1 cellular context compared by ENCODE assay signal in the genomic region with DNA sequence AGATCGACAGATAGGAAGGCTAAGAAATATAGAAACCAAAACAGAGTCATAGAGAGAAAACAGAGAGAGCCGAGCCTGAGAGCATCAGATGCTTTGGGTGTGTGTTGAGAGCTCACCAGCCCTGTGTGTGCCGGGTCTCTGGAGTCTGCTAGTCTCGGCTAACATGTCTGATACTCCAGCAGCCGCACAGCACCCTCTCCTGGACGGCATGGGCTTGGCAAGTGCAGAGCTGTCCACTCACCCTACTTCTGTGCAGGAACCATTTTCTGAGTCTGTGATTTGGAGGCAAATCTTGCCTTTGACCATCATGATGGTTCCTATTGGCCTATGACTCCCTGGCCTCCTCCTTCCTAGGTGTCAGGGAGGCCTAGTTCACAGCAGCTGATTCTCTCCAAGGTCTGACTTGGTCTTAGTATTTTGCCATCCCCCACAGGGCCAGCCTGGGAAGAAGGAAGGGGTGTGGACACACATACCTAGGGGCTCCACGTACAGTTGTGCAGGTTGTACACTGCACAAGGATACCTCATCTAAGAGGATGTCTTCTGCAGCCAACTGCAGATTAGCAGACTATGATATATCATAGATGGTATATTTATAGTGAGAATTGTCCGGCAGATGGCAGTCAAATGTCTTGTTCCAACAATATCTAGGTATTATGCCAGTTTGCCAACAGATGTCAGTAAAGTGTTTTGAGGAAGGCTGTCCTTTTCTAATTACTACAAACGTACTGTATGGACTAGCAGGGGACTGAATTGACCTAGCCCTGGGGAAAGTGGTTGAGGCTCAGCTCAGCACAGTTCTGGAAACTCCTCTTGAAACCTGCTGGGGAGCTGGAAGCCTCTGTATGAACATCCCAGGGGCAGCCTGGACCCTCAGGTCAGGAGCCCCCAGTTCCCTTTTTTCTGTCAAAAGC.
TF ChIP-seq lines count a peak whose summit lies in the region.

No MANE protein-coding gene starts in this region.

TF ChIP-seq in HepG2, 621 proteins besides CTCF, POLR2A, EP300 and RAD21 (continued from another document and continues in another):
- TF ChIP-seq, protein P1, sequence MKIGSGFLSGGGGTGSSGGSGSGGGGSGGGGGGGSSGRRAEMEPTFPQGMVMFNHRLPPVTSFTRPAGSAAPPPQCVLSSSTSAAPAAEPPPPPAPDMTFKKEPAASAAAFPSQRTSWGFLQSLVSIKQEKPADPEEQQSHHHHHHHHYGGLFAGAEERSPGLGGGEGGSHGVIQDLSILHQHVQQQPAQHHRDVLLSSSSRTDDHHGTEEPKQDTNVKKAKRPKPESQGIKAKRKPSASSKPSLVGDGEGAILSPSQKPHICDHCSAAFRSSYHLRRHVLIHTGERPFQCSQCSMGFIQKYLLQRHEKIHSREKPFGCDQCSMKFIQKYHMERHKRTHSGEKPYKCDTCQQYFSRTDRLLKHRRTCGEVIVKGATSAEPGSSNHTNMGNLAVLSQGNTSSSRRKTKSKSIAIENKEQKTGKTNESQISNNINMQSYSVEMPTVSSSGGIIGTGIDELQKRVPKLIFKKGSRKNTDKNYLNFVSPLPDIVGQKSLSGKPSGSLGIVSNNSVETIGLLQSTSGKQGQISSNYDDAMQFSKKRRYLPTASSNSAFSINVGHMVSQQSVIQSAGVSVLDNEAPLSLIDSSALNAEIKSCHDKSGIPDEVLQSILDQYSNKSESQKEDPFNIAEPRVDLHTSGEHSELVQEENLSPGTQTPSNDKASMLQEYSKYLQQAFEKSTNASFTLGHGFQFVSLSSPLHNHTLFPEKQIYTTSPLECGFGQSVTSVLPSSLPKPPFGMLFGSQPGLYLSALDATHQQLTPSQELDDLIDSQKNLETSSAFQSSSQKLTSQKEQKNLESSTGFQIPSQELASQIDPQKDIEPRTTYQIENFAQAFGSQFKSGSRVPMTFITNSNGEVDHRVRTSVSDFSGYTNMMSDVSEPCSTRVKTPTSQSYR (CRISPR knock-in tag; IDR thresholded peaks at IDR 0.05; ENCODE audit: borderline replicate concordance) = no peak; the same call in 1 of the 2 replicates
- peak; percentile 83; the same call in 1 of the 2 replicates for TF ChIP-seq ZNF598 (CRISPR knock-in tag; IDR thresholded peaks at IDR 0.05; ENCODE audit: borderline replicate concordance)
- no peak for TF ChIP-seq ZNF569 (CRISPR knock-in tag; IDR thresholded peaks at IDR 0.05; ENCODE audit: borderline replicate concordance)
- TF ChIP-seq ZFP36L2 (CRISPR knock-in tag; IDR thresholded peaks at IDR 0.05) = no peak
- 0 out of 2 replicates have a peak, but pooled peaks have one; percentile 42 for TF ChIP-seq NFKBIZ (CRISPR knock-in tag; IDR thresholded peaks at IDR 0.05)
- TF ChIP-seq YEATS4 (CRISPR knock-in tag; IDR thresholded peaks at IDR 0.05; ENCODE audit: borderline replicate concordance) = no peak
- TF ChIP-seq, protein P2, sequence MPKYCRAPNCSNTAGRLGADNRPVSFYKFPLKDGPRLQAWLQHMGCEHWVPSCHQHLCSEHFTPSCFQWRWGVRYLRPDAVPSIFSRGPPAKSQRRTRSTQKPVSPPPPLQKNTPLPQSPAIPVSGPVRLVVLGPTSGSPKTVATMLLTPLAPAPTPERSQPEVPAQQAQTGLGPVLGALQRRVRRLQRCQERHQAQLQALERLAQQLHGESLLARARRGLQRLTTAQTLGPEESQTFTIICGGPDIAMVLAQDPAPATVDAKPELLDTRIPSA (CRISPR knock-in tag; IDR thresholded peaks at IDR 0.05; ENCODE audit: borderline replicate concordance) = no peak
- no peak for TF ChIP-seq KLF15 (CRISPR knock-in tag; IDR thresholded peaks at IDR 0.05; ENCODE audit: borderline replicate concordance)
- no peak for TF ChIP-seq ZFP36 (IDR thresholded peaks at IDR 0.05; ENCODE audit: borderline replicate concordance, low read depth, low read length, partially characterized antibody)
- TF ChIP-seq PPARG (CRISPR knock-in tag; conservative IDR thresholded peaks at IDR 0.05) = no peak; the same call in 1 of the 2 replicates
- no peak for TF ChIP-seq ZNF563 (CRISPR knock-in tag; IDR thresholded peaks at IDR 0.05)
- peak; percentile 18; the same call in 1 of the 2 replicates for TF ChIP-seq CREM (IDR thresholded peaks at IDR 0.05)
- TF ChIP-seq CREM (CRISPR knock-in tag; IDR thresholded peaks at IDR 0.05) = no peak
- peak; percentile 16; the same call in 1 of the 2 replicates for TF ChIP-seq ZNF317 (CRISPR knock-in tag; IDR thresholded peaks at IDR 0.05)
- TF ChIP-seq KDM5B (CRISPR knock-in tag; IDR thresholded peaks at IDR 0.05; ENCODE audit: borderline replicate concordance) = no peak
- 0 out of 2 replicates have a peak, but pooled peaks have one; percentile 46 for TF ChIP-seq NR2C2 (CRISPR knock-in tag; IDR thresholded peaks at IDR 0.05; ENCODE audit: borderline replicate concordance)
- TF ChIP-seq ZNF75D (CRISPR knock-in tag; IDR thresholded peaks at IDR 0.05; ENCODE audit: borderline replicate concordance) = no peak
- TF ChIP-seq ZNF749 (CRISPR knock-in tag; IDR thresholded peaks at IDR 0.05; ENCODE audit: borderline replicate concordance) = no peak
- TF ChIP-seq, protein P3, sequence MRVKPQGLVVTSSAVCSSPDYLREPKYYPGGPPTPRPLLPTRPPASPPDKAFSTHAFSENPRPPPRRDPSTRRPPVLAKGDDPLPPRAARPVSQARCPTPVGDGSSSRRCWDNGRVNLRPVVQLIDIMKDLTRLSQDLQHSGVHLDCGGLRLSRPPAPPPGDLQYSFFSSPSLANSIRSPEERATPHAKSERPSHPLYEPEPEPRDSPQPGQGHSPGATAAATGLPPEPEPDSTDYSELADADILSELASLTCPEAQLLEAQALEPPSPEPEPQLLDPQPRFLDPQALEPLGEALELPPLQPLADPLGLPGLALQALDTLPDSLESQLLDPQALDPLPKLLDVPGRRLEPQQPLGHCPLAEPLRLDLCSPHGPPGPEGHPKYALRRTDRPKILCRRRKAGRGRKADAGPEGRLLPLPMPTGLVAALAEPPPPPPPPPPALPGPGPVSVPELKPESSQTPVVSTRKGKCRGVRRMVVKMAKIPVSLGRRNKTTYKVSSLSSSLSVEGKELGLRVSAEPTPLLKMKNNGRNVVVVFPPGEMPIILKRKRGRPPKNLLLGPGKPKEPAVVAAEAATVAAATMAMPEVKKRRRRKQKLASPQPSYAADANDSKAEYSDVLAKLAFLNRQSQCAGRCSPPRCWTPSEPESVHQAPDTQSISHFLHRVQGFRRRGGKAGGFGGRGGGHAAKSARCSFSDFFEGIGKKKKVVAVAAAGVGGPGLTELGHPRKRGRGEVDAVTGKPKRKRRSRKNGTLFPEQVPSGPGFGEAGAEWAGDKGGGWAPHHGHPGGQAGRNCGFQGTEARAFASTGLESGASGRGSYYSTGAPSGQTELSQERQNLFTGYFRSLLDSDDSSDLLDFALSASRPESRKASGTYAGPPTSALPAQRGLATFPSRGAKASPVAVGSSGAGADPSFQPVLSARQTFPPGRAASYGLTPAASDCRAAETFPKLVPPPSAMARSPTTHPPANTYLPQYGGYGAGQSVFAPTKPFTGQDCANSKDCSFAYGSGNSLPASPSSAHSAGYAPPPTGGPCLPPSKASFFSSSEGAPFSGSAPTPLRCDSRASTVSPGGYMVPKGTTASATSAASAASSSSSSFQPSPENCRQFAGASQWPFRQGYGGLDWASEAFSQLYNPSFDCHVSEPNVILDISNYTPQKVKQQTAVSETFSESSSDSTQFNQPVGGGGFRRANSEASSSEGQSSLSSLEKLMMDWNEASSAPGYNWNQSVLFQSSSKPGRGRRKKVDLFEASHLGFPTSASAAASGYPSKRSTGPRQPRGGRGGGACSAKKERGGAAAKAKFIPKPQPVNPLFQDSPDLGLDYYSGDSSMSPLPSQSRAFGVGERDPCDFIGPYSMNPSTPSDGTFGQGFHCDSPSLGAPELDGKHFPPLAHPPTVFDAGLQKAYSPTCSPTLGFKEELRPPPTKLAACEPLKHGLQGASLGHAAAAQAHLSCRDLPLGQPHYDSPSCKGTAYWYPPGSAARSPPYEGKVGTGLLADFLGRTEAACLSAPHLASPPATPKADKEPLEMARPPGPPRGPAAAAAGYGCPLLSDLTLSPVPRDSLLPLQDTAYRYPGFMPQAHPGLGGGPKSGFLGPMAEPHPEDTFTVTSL (CRISPR knock-in tag; IDR thresholded peaks at IDR 0.05; ENCODE audit: borderline replicate concordance) = no peak
- TF ChIP-seq, protein P4, sequence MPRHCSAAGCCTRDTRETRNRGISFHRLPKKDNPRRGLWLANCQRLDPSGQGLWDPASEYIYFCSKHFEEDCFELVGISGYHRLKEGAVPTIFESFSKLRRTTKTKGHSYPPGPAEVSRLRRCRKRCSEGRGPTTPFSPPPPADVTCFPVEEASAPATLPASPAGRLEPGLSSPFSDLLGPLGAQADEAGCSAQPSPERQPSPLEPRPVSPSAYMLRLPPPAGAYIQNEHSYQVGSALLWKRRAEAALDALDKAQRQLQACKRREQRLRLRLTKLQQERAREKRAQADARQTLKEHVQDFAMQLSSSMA (CRISPR knock-in tag; IDR thresholded peaks at IDR 0.05) = no peak
- no peak for TF ChIP-seq SOX13 (IDR thresholded peaks at IDR 0.05)
- TF ChIP-seq SOX13 (CRISPR knock-in tag; conservative IDR thresholded peaks at IDR 0.05 in 1 of 2, IDR thresholded peaks at IDR 0.05 in 1 of 2) = no peak
- no peak for TF ChIP-seq ELK4 (CRISPR knock-in tag; IDR thresholded peaks at IDR 0.05; ENCODE audit: borderline replicate concordance)
- TF ChIP-seq NFIC (IDR thresholded peaks at IDR 0.05; ENCODE audit: low read length) = no peak
- TF ChIP-seq NAIF1 (CRISPR knock-in tag; IDR thresholded peaks at IDR 0.05; ENCODE audit: borderline replicate concordance) = no peak
- TF ChIP-seq SSRP1 (CRISPR knock-in tag; IDR thresholded peaks at IDR 0.05) = peak; percentile 47; the same call in 1 of the 2 replicates
- peak; percentile 29; the same call in 1 of the 2 replicates for TF ChIP-seq ZKSCAN8 (CRISPR knock-in tag; IDR thresholded peaks at IDR 0.05; ENCODE audit: borderline replicate concordance)
- 0 out of 2 replicates have a peak, but pooled peaks have one; percentile 54 for TF ChIP-seq ZNF136 (CRISPR knock-in tag; IDR thresholded peaks at IDR 0.05; ENCODE audit: low read depth)
- no peak for TF ChIP-seq ZIK1 (CRISPR knock-in tag; IDR thresholded peaks at IDR 0.05; ENCODE audit: borderline replicate concordance, low read depth)
- TF ChIP-seq DR1 (CRISPR knock-in tag; IDR thresholded peaks at IDR 0.05) = no peak
- no peak for TF ChIP-seq ZNF468 (CRISPR knock-in tag; IDR thresholded peaks at IDR 0.05)
- TF ChIP-seq GMEB1 (CRISPR knock-in tag; IDR thresholded peaks at IDR 0.05; ENCODE audit: borderline replicate concordance) = no peak
- no peak for TF ChIP-seq DMAP1 (CRISPR knock-in tag; IDR thresholded peaks at IDR 0.05)
- TF ChIP-seq ZNF747 (CRISPR knock-in tag; IDR thresholded peaks at IDR 0.05; ENCODE audit: borderline replicate concordance) = no peak
- TF ChIP-seq MLX (CRISPR knock-in tag; IDR thresholded peaks at IDR 0.05) = no peak
- 0 out of 2 replicates have a peak, but pooled peaks have one; percentile 66 for TF ChIP-seq ARNT2 (CRISPR knock-in tag; IDR thresholded peaks at IDR 0.05; ENCODE audit: low read depth)
- no peak for TF ChIP-seq AKAP8 (CRISPR knock-in tag; IDR thresholded peaks at IDR 0.05)
- TF ChIP-seq, protein P5, sequence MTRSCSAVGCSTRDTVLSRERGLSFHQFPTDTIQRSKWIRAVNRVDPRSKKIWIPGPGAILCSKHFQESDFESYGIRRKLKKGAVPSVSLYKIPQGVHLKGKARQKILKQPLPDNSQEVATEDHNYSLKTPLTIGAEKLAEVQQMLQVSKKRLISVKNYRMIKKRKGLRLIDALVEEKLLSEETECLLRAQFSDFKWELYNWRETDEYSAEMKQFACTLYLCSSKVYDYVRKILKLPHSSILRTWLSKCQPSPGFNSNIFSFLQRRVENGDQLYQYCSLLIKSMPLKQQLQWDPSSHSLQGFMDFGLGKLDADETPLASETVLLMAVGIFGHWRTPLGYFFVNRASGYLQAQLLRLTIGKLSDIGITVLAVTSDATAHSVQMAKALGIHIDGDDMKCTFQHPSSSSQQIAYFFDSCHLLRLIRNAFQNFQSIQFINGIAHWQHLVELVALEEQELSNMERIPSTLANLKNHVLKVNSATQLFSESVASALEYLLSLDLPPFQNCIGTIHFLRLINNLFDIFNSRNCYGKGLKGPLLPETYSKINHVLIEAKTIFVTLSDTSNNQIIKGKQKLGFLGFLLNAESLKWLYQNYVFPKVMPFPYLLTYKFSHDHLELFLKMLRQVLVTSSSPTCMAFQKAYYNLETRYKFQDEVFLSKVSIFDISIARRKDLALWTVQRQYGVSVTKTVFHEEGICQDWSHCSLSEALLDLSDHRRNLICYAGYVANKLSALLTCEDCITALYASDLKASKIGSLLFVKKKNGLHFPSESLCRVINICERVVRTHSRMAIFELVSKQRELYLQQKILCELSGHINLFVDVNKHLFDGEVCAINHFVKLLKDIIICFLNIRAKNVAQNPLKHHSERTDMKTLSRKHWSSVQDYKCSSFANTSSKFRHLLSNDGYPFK (CRISPR knock-in tag; IDR thresholded peaks at IDR 0.05; ENCODE audit: borderline replicate concordance) = peak; percentile 39; the same call in 1 of the 2 replicates
- no peak for TF ChIP-seq PAWR (CRISPR knock-in tag; IDR thresholded peaks at IDR 0.05; ENCODE audit: borderline replicate concordance)
